In the genomic region with DNA sequence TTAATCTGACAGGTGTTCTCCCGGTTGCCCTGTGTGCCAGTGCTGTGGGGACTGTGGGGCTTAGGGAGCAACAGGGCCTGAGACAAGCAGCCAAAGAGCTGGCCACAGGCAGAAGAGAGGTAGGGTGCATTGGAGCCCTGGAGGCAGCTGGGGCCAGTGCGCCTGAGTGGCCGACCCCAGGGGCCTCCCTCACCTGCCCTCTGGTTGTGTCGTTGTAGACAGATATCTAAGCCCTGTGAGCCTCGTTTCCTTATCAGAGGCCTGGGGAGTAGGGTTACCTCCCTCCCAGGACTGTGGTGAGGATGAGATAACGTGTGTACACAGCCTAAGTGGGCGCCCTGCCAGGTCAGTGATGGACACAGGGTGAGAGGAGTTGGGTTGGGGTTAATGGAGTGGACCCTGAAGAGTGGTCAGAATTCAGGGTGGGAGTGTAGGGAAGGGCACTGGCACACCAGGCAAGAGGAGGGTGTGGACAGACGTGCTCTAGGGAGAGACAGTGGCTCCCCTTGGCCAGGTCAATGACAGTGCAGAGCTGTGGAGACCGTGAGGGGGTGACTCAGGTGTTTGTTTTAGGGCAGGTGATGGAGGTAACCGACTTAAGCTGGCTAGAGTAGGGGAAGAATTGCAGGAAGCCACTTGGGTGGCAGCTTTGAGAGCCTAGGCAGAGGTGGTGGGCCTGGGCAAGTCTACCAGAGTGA, we compare ENCODE assay signal across 2 cellular contexts.
TF ChIP-seq lines count a peak whose summit lies in the region.

No MANE protein-coding gene starts in this region.

TF ChIP-seq in WTC11, 78 proteins besides CTCF, POLR2A, EP300 and RAD21:
- TF ChIP-seq ATF1 (CRISPR knock-in tag; IDR thresholded peaks at IDR 0.05) (no peak), ZMAT4 (CRISPR knock-in tag; IDR thresholded peaks at IDR 0.05) (no peak), GABPB1 (CRISPR knock-in tag; IDR thresholded peaks at IDR 0.05) (peak; percentile 35; the same call in 1 of the 2 replicates)

TF ChIP-seq in SK-N-SH, 30 proteins besides CTCF, POLR2A, EP300 and RAD21:
- no peak for TF ChIP-seq NRF1 (IDR thresholded peaks at IDR 0.05; ENCODE audit: low read depth, low read length)
- TF ChIP-seq REST (IDR thresholded peaks at IDR 0.05; ENCODE audit: low read depth, low read length), result no peak
- TF ChIP-seq USF1 (IDR thresholded peaks at IDR 0.05; ENCODE audit: borderline replicate concordance, low read depth), result no peak
- no peak for TF ChIP-seq YY1 (IDR thresholded peaks at IDR 0.05; ENCODE audit: low read depth)
- no peak for TF ChIP-seq TAF1 (IDR thresholded peaks at IDR 0.05; ENCODE audit: borderline replicate concordance, low read depth, low read length)
- TF ChIP-seq ZBTB33 (IDR thresholded peaks at IDR 0.05; ENCODE audit: borderline replicate concordance, low read depth), result no peak
- no peak for TF ChIP-seq SMC3 (IDR thresholded peaks at IDR 0.05; ENCODE audit: low read depth, low read length)
- no peak for TF ChIP-seq SIN3A (IDR thresholded peaks at IDR 0.05; ENCODE audit: borderline replicate concordance, low read depth, low read length)
- TF ChIP-seq, protein P1, sequence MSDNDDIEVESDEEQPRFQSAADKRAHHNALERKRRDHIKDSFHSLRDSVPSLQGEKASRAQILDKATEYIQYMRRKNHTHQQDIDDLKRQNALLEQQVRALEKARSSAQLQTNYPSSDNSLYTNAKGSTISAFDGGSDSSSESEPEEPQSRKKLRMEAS (IDR thresholded peaks at IDR 0.05; ENCODE audit: low read depth), result no peak
- TF ChIP-seq RFX5 (IDR thresholded peaks at IDR 0.05; ENCODE audit: low read length), result no peak
- TF ChIP-seq GATA2 (CRISPR knock-in tag; IDR thresholded peaks at IDR 0.05), result no peak
- no peak for TF ChIP-seq ELF1 (IDR thresholded peaks at IDR 0.05)
- TF ChIP-seq EZH2phosphoT487 (IDR thresholded peaks at IDR 0.05; ENCODE audit: borderline replicate concordance, low read depth), result no peak
- TF ChIP-seq TEAD4 (IDR thresholded peaks at IDR 0.05; ENCODE audit: borderline replicate concordance, insufficient read depth), result no peak
- no peak for TF ChIP-seq JUND (IDR thresholded peaks at IDR 0.05)
